In the genomic region with DNA sequence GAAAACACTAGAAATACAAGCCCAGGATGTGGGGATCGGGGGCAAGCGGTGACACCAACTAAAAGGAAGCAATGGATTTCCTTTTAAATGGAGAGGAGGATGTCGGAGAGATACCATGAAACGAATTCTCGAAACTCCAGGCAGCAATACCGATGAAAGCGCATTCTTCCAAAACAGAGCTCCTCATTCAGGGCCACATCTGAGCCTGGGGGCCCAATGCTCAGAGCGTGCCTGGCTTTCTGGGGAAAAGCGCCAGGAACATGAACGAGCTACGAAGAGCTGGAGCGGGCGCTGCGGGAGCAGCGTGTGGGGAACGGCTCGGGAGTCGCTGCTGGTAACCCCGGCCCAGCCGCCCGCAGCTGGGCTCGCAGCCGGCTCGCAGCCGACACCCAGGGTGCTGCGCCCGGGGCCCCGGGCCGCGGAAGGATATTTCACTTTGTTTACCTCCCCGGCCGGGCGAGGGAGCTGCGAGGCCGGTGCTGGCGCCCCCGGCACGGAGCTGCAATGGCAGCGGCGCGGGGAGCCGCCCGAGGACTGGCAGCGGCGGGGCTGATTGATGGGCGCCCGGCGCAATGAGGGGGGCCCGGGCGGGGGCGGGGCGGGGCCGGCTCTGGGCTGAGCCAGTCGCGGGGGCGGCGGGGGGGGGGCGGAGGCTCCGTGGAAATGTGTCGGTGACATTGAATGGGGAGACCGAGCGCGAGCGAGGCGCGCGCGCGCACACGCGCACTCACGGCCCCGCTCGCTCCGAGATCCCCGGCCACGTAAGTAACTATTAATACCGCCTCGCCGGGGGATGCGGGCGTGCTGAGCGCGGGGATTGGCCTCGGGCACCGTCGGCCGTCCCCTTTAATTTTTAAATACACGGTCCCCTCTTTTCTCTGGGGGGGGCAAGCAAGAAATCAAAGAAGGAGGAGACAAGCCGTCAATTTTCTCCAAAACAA, we compare ENCODE assay signal across 8 cellular contexts. TPM values are rescaled to one million over a fixed set of nuclear protein-coding genes. Genes with fewer than 3 reads are reported as not detected.
A peak's percentile ranks its signal among the peaks of the same experiment; 100 is the strongest.
DNase-seq lines count a peak whose midpoint lies in the region; ATAC-seq and TF ChIP-seq lines count a peak whose summit lies in the region.

TSS of gene TRIB2 (plus strand) at position 687 of the 941 bp plus-strand sequence. CDS start 1,372 bp downstream, outside the sequence.

- peaks cover 46 to 55% of the 10 kb centered on the region in 2 donors for H3K4me1 Mint-ChIP-seq in effector memory CD8-positive, alpha-beta T cell (ENCODE audit: low read depth in 2 of 2)
- peaks cover 28% of the 10 kb centered on the region for H3K4me1 Mint-ChIP-seq in memory B cell

- TF ChIP-seq CTCF in BJ (IDR thresholded peaks at IDR 0.05; ENCODE audit: insufficient read depth, low read depth, low read length), result no peak
- no peak for TF ChIP-seq CTCF in HL-60 (IDR thresholded peaks at IDR 0.05; ENCODE audit: insufficient read depth, low read length)

- H3K9me3 Mint-ChIP-seq in effector memory CD8-positive, alpha-beta T cell, result no peaks in the 10 kb centered on the region
- H3K9me3 Mint-ChIP-seq in memory B cell, result no peaks in the 10 kb centered on the region

- no peak within 1 kb of the TSS for H3K27ac ChIP-seq in HL-60 (replicated peaks)

- ATAC-seq in GM19395 (IDR thresholded peaks at IDR 0.05; ENCODE audit: unreplicated experiment) (peak; percentile 62), memory B cell (ENCODE audit: low read depth) (peak; percentile 75)
- ATAC-seq in effector memory CD8-positive, alpha-beta T cell (replicated peaks), result peak; percentile 71

- H3K36me3 ChIP-seq in BJ (ENCODE audit: control insufficient read depth, insufficient read depth, low read length), result no peaks in the 10 kb centered on the region

- peaks cover 23% of the 10 kb centered on the region for H3K36me3 Mint-ChIP-seq in effector memory CD8-positive, alpha-beta T cell (ENCODE audit: insufficient read depth)
- no peaks in the 10 kb centered on the region for H3K36me3 Mint-ChIP-seq in memory B cell

- H3K4me3 ChIP-seq in BJ (ENCODE audit: low read depth, low read length) (peak within 1 kb of the TSS; percentile 77), HL-60 (replicated peaks; ENCODE audit: insufficient read depth, low read length) (peak within 1 kb of the TSS; percentile 58)

- peak within 1 kb of the TSS; percentile 97 for H3K27ac Mint-ChIP-seq in effector memory CD8-positive, alpha-beta T cell
- peak within 1 kb of the TSS; percentile 93 for H3K27ac Mint-ChIP-seq in memory B cell

- POLR2A ChIA-PET in BJ (lab: Charles Lee), result interaction anchor here (0.6 to 1.0 kb wide), 4 partner anchors 110 to 487 kb away, joined by 3 to 8 read pairs (median 6); no protein-coding TSS in a partner anchor

- H3K27me3 ChIP-seq in BJ (ENCODE audit: control insufficient read depth, insufficient read depth, low read length) (no peaks in the 10 kb centered on the region), HL-60 (ENCODE audit: insufficient read depth, poor library complexity, severe bottlenecking) (peaks cover 26% of the 10 kb centered on the region)

- CTCF ChIA-PET in BJ (lab: Yijun Ruan, JAX), result interaction anchor here (0.6 to 4.4 kb wide), 31 partner anchors 9 to 889 kb away, joined by 3 to 37 read pairs (median 3); no protein-coding TSS in a partner anchor

- no peak for DNase-seq in BJ (ENCODE audit: low read depth)
- DNase-seq in HL-60 (ENCODE audit: low read depth in 1 of 2, low spot score in 1 of 2), result peak in 1 of 2 experiments; percentile 63
- peak; percentile 64 for DNase-seq in NOMO-1 treated with DMSO at 0.1 percent for 48 hours (lab: John Stamatoyannopoulos, UW; ENCODE audit: unreplicated experiment)
- peak; percentile 59 to 76 (median 61) for DNase-seq in activated CD8-positive, alpha-beta memory T cell treated with anti-CD3 and anti-CD28 coated beads for 48 hours (ENCODE audit: low read depth in 2 of 3, low spot score in 2 of 3)
- peak; percentile 80 to 86 (median 80) for DNase-seq in effector memory CD8-positive, alpha-beta T cell
- DNase-seq in memory B cell (ENCODE audit: low spot score in 2 of 2), result peak; percentile 76 to 82
- peak; percentile 84 for DNase-seq in stimulated activated CD8-positive, alpha-beta memory T cell treated with anti-CD3 and anti-CD28 coated beads, Interleukin-12 subunit alpha, Interleukin-12 subunit beta, amount 100 ng/mL, for 1 hour (ENCODE audit: low read depth)

- peak within 1 kb of the TSS; percentile 98 to 100 for H3K4me3 Mint-ChIP-seq in effector memory CD8-positive, alpha-beta T cell
- peak within 1 kb of the TSS; percentile 99 for H3K4me3 Mint-ChIP-seq in memory B cell

- no peaks in the 10 kb centered on the region for H3K27me3 Mint-ChIP-seq in effector memory CD8-positive, alpha-beta T cell
- no peaks in the 10 kb centered on the region for H3K27me3 Mint-ChIP-seq in memory B cell

RNA-seq across cellular contexts. Expression of gene TRIB2, which starts in this region (rescaled TPM):
- 11.0 and 12.5 TPM in 2 replicates for polyA plus RNA-seq in BJ (2011; rRNA removed)
- polyA minus RNA-seq in BJ (2011; rRNA and poly(A)+ RNA removed), result 21.2 and 23.6 TPM in 2 replicates
